In genomic region chr1:31296486-31297272, GRCh38 we compare ENCODE assay signal across 8 cellular contexts. TPM values are rescaled to one million over a fixed set of nuclear protein-coding genes. Genes with fewer than 3 reads are reported as not detected.
A peak's percentile ranks its signal among the peaks of the same experiment; 100 is the strongest.
DNase-seq lines count a peak whose midpoint lies in the region; ATAC-seq and TF ChIP-seq lines count a peak whose summit lies in the region.

TSS of gene SNRNP40 (minus strand) at chr1:31296788. CDS start at chr1:31296751, 37 bp downstream.
TSS of gene ZCCHC17 (plus strand) at chr1:31297032. CDS start at chr1:31310099, 13,067 bp downstream.

- H3K27ac ChIP-seq in adipose tissue (ENCODE audit: low read depth, low read length) = peak within 1 kb of the TSS; percentile 62
- H3K27ac ChIP-seq in upper lobe of left lung = peak within 1 kb of the TSS; percentile 89 to 94 (median 91)

- TF ChIP-seq CTCF in GM12872 (IDR thresholded peaks at IDR 0.05; ENCODE audit: insufficient read depth, low read depth, low read length) (0 out of 3 replicates have a peak, but pooled peaks have one; percentile 11), upper lobe of left lung (IDR thresholded peaks at IDR 0.05) (peak in 2 of 6 experiments; percentile 13 to 20)

- TF ChIP-seq EP300 in upper lobe of left lung (IDR thresholded peaks at IDR 0.05) = no peak

- ATAC-seq in HG02759 (IDR thresholded peaks at IDR 0.05; ENCODE audit: unreplicated experiment) (peak; percentile 97), upper lobe of left lung (ENCODE audit: low FRiP score in 2 of 2) (peak; percentile 98 to 99)

- H3K4me3 ChIP-seq in upper lobe of left lung = peak within 1 kb of the TSS; percentile 70 to 91 (median 84)

- H3K9me3 ChIP-seq in upper lobe of left lung = no peaks in the 10 kb centered on the region

- H3K36me3 ChIP-seq in upper lobe of left lung = peaks cover 5 to 25% (median 15%) of the 10 kb centered on the region in 4 donors

- 0 to 1% (median 0%) methylated on average over 53 of the region's 53 CpGs for WGBS in adipose tissue, 3 donors
- 0 to 1% methylated on average over 46 of the region's 53 CpGs for WGBS in upper lobe of left lung, 2 donors

- DNase-seq in NCI-H1417 (lab: John Stamatoyannopoulos, UW) = peak; percentile 98 to 100 (median 99)
- peak; percentile 94 to 98 for DNase-seq in SW 1271 (lab: John Stamatoyannopoulos, UW)
- DNase-seq in cardiac septum (ENCODE audit: low spot score) = peak; percentile 96
- DNase-seq in pons (ENCODE audit: low spot score) = peak; percentile 100
- DNase-seq in upper lobe of left lung = peak; percentile 94 to 95

- H3K27me3 ChIP-seq in upper lobe of left lung = no peaks in the 10 kb centered on the region

- TF ChIP-seq POLR2A in upper lobe of left lung (IDR thresholded peaks at IDR 0.05) = peak in 3 of 4 donors; percentile 82 to 91 (median 89)

- intact Hi-C loops in cardiac septum (cut with DNase I) = loop anchor here (10.0 kb wide), 1 partner anchor 232 kb away; the partner anchor contains the start of gene PUM1

- H3K4me1 ChIP-seq in upper lobe of left lung = peaks cover 15 to 38% (median 24%) of the 10 kb centered on the region in 4 donors

RNA-seq across cellular contexts. Expression of gene SNRNP40, which starts in this region (rescaled TPM):
- 10 to 100 TPM in 2 of 3 donors, 1 to 10 TPM in 1; 9.2 to 29.1 (median 21.4) TPM for polyA plus RNA-seq in adipose tissue
- total RNA-seq in cardiac septum (21.6 TPM), upper lobe of left lung (10 to 100 TPM; 19.4 to 58.7 (median 44.1) TPM)

RNA-seq across cellular contexts. Expression of gene ZCCHC17, which starts in this region (rescaled TPM):
- 10 to 100 TPM; 14.5 to 32.2 (median 27.0) TPM for polyA plus RNA-seq in adipose tissue
- total RNA-seq in cardiac septum (12.4 TPM), upper lobe of left lung (10 to 100 TPM in 5 of 6 donors, 1 to 10 TPM in 1; 4.3 to 19.9 (median 17.8) TPM)

Comparison
In these comparisons a context has a peak if more than half of its experiments do, and no peak if none do; other contexts are left out.
1. Peak in every context shown above with its lines: DNase-seq, ATAC-seq, H3K4me3 ChIP-seq and H3K27ac ChIP-seq.